Comparison of ENCODE assay signal across 9 cellular contexts in genomic region chr11:86519064-86519911, GRCh38.
A peak's percentile ranks its signal among the peaks of the same experiment; 100 is the strongest.
DNase-seq lines count a peak whose midpoint lies in the region; ATAC-seq and TF ChIP-seq lines count a peak whose summit lies in the region.
"Had no signal": no experiment of that assay in that cellular context is flagged by ENCODE, and none has a peak within 500 bp of the region (broad histone marks: within the 10 kb centered on the region; RNA-seq: fewer than 3 reads in every experiment).

No MANE protein-coding gene starts in this region.

- peaks cover 1% of the 10 kb centered on the region for H3K9me3 Mint-ChIP-seq in activated naive CD8-positive, alpha-beta T cell treated with anti-CD3 and anti-CD28 coated beads for 36 hours

- ATAC-seq in right cardiac atrium (peak; percentile 70 to 82), GM18511 (IDR thresholded peaks at IDR 0.05; ENCODE audit: unreplicated experiment) (no peak)

- no peak for TF ChIP-seq EP300 in stomach (IDR thresholded peaks at IDR 0.05)

- no peak overlapping the region for H3K4me3 Mint-ChIP-seq in activated naive CD8-positive, alpha-beta T cell treated with anti-CD3 and anti-CD28 coated beads for 36 hours

- POLR2A ChIA-PET in HEK293 (lab: Yijun Ruan, JAX): interaction anchor here (1.7 to 2.9 kb wide), 2 partner anchors 35 to 59 kb away, joined by 8 to 10 read pairs; no protein-coding TSS in a partner anchor

- intact Hi-C loops in right cardiac atrium (cut with DNase I): no loop called here
- intact Hi-C loops in stomach (cut with DNase I; ENCODE audit: low total_unique reads): no loop called here

- H3K4me1 ChIP-seq in HEK293 (ENCODE audit: control insufficient read depth, insufficient read depth, low read length): peaks cover 32% of the 10 kb centered on the region
- peaks cover 14% of the 10 kb centered on the region for H3K4me1 ChIP-seq in right cardiac atrium (ENCODE audit: control insufficient read depth, insufficient read depth, low read length)
- H3K4me1 ChIP-seq in stomach: peaks cover 8 to 66% (median 34%) of the 10 kb centered on the region in 4 donors

- DNase-seq in amniotic stem cell (lab: John Stamatoyannopoulos, UW) (peak; percentile 50), right cardiac atrium (no peak), stomach (no peak), NCI-H187 (lab: John Stamatoyannopoulos, UW) (no peak), DMS153 (lab: John Stamatoyannopoulos, UW) (no peak)
- DNase-seq in activated naive CD8-positive, alpha-beta T cell treated with anti-CD3 and anti-CD28 coated beads for 36 hours: no peak
- DNase-seq: T1000 had no signal

- peaks cover 5% of the 10 kb centered on the region for H3K36me3 Mint-ChIP-seq in activated naive CD8-positive, alpha-beta T cell treated with anti-CD3 and anti-CD28 coated beads for 36 hours

- H3K27me3 ChIP-seq in right cardiac atrium (ENCODE audit: control insufficient read depth, insufficient read depth) (no peaks in the 10 kb centered on the region), stomach (no peaks in the 10 kb centered on the region)

- no peaks in the 10 kb centered on the region for H3K27me3 Mint-ChIP-seq in activated naive CD8-positive, alpha-beta T cell treated with anti-CD3 and anti-CD28 coated beads for 36 hours

- peaks cover 4% of the 10 kb centered on the region for H3K4me1 Mint-ChIP-seq in activated naive CD8-positive, alpha-beta T cell treated with anti-CD3 and anti-CD28 coated beads for 36 hours

- TF ChIP-seq POLR2A in stomach (IDR thresholded peaks at IDR 0.05): no peak

- WGBS in right cardiac atrium: 29% methylated on average over 5 of the region's 5 CpGs
- WGBS in stomach, 5 donors: 47 to 75% (median 56%) methylated on average over 5 of the region's 5 CpGs

- H3K27ac ChIP-seq in HEK293 (ENCODE audit: extremely low read depth, low read depth, low read length) (peak overlapping the region; percentile 93), right cardiac atrium (ENCODE audit: low read length) (peak overlapping the region; percentile 75), stomach (peak overlapping the region; percentile 33 to 63 (median 58))

- H3K9me3 ChIP-seq in HEK293 (ENCODE audit: control insufficient read depth, insufficient read depth, low read depth, low read length) (no peaks in the 10 kb centered on the region), right cardiac atrium (ENCODE audit: control insufficient read depth, low read length) (no peaks in the 10 kb centered on the region), stomach (no peaks in the 10 kb centered on the region)

- TF ChIP-seq CTCF in HEK293 (tag by site-specific recombination; IDR thresholded peaks at IDR 0.05): no peak
- no peak for TF ChIP-seq CTCF in stomach (IDR thresholded peaks at IDR 0.05)

- H3K36me3 ChIP-seq in HEK293 (ENCODE audit: control insufficient read depth in 2 of 2, insufficient read depth in 1 of 2, low read length in 2 of 2) (no peaks in the 10 kb centered on the region), stomach (no peaks in the 10 kb centered on the region)

- CTCF ChIA-PET in HEK293 (lab: Yijun Ruan, JAX): interaction anchor here (0.6 to 2.8 kb wide), 6 partner anchors 18 to 565 kb away, joined by 3 to 12 read pairs (median 6); no protein-coding TSS in a partner anchor

- no peak overlapping the region for H3K27ac Mint-ChIP-seq in activated naive CD8-positive, alpha-beta T cell treated with anti-CD3 and anti-CD28 coated beads for 36 hours

- H3K4me3 ChIP-seq in HEK293 (ENCODE audit: low read depth, low read length) (no peak overlapping the region), right cardiac atrium (ENCODE audit: low read length) (no peak overlapping the region), stomach (no peak overlapping the region)

TF ChIP-seq in HEK293, 187 proteins besides CTCF, POLR2A, EP300 and RAD21:
- TF ChIP-seq KLF10 (tag by site-specific recombination; IDR thresholded peaks at IDR 0.05): peak; percentile 20; the same call in 1 of the 2 replicates
- 0 out of 2 replicates have a peak, but pooled peaks have one; percentile 22 for TF ChIP-seq PRDM1 (tag by site-specific recombination; IDR thresholded peaks at IDR 0.05)
- peak; percentile 88 for TF ChIP-seq BCL6B (tag by site-specific recombination; IDR thresholded peaks at IDR 0.05)
- no peak for TF ChIP-seq KLF16 (tag by site-specific recombination; IDR thresholded peaks at IDR 0.05)
- no peak for TF ChIP-seq ZNF701 (tag by site-specific recombination; IDR thresholded peaks at IDR 0.05)
- peak; percentile 57 for TF ChIP-seq ZNF629 (tag by site-specific recombination; IDR thresholded peaks at IDR 0.05)
- peak; percentile 74 for TF ChIP-seq SP7 (tag by site-specific recombination; IDR thresholded peaks at IDR 0.05)
- peak; percentile 62 for TF ChIP-seq FEZF1 (tag by site-specific recombination; IDR thresholded peaks at IDR 0.05)
- 0 out of 2 replicates have a peak, but pooled peaks have one; percentile 17 for TF ChIP-seq ZNF335 (tag by site-specific recombination; conservative IDR thresholded peaks at IDR 0.05)
- peak; percentile 73 for TF ChIP-seq ZXDB (tag by site-specific recombination; IDR thresholded peaks at IDR 0.05)
- TF ChIP-seq ZNF843 (tag by site-specific recombination; IDR thresholded peaks at IDR 0.05): peak; percentile 47; the same call in 1 of the 2 replicates
- TF ChIP-seq ZNF18 (tag by site-specific recombination; IDR thresholded peaks at IDR 0.05): no peak
- TF ChIP-seq PRDM6 (tag by site-specific recombination; IDR thresholded peaks at IDR 0.05): peak; percentile 94
- peak; percentile 67 for TF ChIP-seq OSR2 (tag by site-specific recombination; IDR thresholded peaks at IDR 0.05)
- peak; percentile 76; the same call in 1 of the 2 replicates for TF ChIP-seq TRIM28 (IDR thresholded peaks at IDR 0.05; ENCODE audit: borderline replicate concordance, low read length)
